In the genomic region with DNA sequence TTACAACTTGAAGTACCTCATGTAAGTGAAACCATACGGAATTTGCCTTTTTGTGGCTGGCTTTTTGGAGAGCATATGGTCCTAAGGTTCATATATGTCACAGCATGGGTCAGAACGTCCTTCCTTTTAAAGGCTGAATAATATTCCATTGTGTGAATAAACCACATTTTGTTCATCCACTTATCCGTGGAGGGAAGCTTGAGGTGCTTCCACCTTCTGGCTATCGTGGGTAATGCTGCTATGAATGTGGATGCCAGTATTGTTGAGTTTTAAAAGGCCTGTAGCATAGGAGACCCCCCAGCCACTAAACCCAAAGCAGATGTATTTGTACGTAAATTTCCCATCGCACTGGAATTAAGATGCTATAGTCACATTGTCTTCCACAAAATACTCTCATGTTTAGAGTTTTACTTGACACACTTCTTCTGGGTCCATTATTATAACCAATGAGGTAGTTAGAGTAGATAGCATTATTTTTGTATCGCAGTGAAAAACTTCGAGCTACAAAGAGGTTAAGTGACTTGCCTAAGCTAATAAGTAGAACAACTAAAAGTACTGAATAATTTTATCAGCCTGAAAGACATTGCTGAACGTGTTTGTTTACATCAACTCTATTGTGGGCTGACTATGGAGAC, we compare ENCODE assay signal across 8 cellular contexts.
DNase-seq lines count a peak whose midpoint lies in the region; ATAC-seq, FAIRE-seq and TF ChIP-seq lines count a peak whose summit lies in the region.

No MANE protein-coding gene starts in this region.

- H3K4me3 ChIP-seq in ascending aorta = no peak overlapping the region

- no peaks in the 10 kb centered on the region for H3K4me1 ChIP-seq in ascending aorta

- no peaks in the 10 kb centered on the region for H3K27me3 ChIP-seq in ascending aorta

- no peaks in the 10 kb centered on the region for H3K36me3 ChIP-seq in ascending aorta

- no peak for ATAC-seq in GM21737 (IDR thresholded peaks at IDR 0.05; ENCODE audit: unreplicated experiment)

- intact Hi-C loops in ascending aorta (cut with DNase I) = no loop called here

- peak; percentile 50 for FAIRE-seq in H54 (lab: Jason Lieb, UNC)

- no peak overlapping the region for H3K27ac ChIP-seq in ascending aorta

- DNase-seq in AG09319 (ENCODE audit: extremely low read depth, low read depth) (no peak), H54 (ENCODE audit: insufficient read length, low spot score) (no peak), ascending aorta (ENCODE audit: low spot score in 2 of 2) (no peak), left kidney (ENCODE audit: low read depth, low spot score) (peak; percentile 31), NCI-H524 treated with DMSO at 0.1 percent for 48 hours (lab: John Stamatoyannopoulos, UW) (no peak)
- DNase-seq in activated CD4-positive, CD25-positive, alpha-beta regulatory T cell (lab: John Stamatoyannopoulos, UW) = no peak
- DNase-seq in effector CD4-positive, alpha-beta T cell = no peak

- no peak for TF ChIP-seq POLR2A in H54 (IDR thresholded peaks at IDR 0.05; ENCODE audit: low read depth, low read length)

- H3K9me3 ChIP-seq in ascending aorta = no peaks in the 10 kb centered on the region

- TF ChIP-seq CTCF in AG09319 (IDR thresholded peaks at IDR 0.05; ENCODE audit: low read depth, low read length) = peak; percentile 64
- peak; percentile 15 to 55 (median 31) for TF ChIP-seq CTCF in ascending aorta (IDR thresholded peaks at IDR 0.05)
